ENCODE assay signal across 23 cellular contexts in the genomic region with DNA sequence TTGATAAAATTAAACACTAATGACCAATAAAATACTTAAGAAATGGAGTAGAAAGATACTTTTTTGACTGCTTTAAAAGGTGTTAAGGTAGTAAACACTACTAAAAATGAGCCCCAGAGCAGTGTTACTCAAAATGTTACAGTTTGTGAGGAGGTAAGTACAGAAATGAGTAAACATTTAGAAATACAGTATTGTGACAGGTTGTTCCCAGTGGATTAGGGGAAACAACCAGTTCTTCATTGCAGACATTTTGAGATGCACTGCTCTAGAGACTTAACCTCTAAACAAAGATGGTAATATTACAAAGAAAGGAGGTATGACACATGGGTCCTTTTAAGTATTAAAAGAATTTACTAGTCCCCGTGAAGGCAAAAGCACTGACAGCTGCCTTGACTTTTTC.
"Had no signal": no experiment of that assay in that cellular context is flagged by ENCODE, and none has a peak within 500 bp of the region (broad histone marks: within the 10 kb centered on the region; RNA-seq: fewer than 3 reads in every experiment).

No MANE protein-coding gene starts in this region.

- H3K4me3 Mint-ChIP-seq: naive B cell; nephron; stimulated activated naive CD8-positive, alpha-beta T cell treated with anti-CD3 and anti-CD28 coated beads, Interleukin-15, Interleukin-2, amounts not matched to agents 100 ng/mL and 50 ng/mL, for 24 hours had no signal

- H3K27ac Mint-ChIP-seq: naive B cell; nephron; progenitor cell of endocrine pancreas; stimulated activated naive CD8-positive, alpha-beta T cell treated with anti-CD3 and anti-CD28 coated beads, Interleukin-15, Interleukin-2, amounts not matched to agents 100 ng/mL and 50 ng/mL, for 24 hours had no signal

- H3K4me1 ChIP-seq: pancreas, upper lobe of right lung had no signal

- H3K4me2 ChIP-seq: smooth muscle cell had no signal

- H3K4me3 ChIP-seq: heart left ventricle, lung, pancreas, smooth muscle cell, testis, tibial nerve, upper lobe of right lung, vagina had no signal

- H3K27me3 Mint-ChIP-seq: naive B cell; progenitor cell of endocrine pancreas; stimulated activated naive CD8-positive, alpha-beta T cell treated with anti-CD3 and anti-CD28 coated beads, Interleukin-15, Interleukin-2, amounts not matched to agents 100 ng/mL and 50 ng/mL, for 24 hours had no signal

- FAIRE-seq: endometrium, frontal cortex, pancreas had no signal

- H3K9me3 ChIP-seq: heart left ventricle, pancreas, testis, tibial nerve, upper lobe of right lung, vagina had no signal

- H3K9me3 Mint-ChIP-seq: naive B cell; nephron; stimulated activated naive CD8-positive, alpha-beta T cell treated with anti-CD3 and anti-CD28 coated beads, Interleukin-15, Interleukin-2, amounts not matched to agents 100 ng/mL and 50 ng/mL, for 24 hours had no signal

- ATAC-seq: esophagus mucosa, heart left ventricle, left colon, left ventricle myocardium superior, pancreas, right cardiac atrium, upper lobe of right lung had no signal

- H3K27me3 ChIP-seq: heart left ventricle, pancreas, testis, tibial nerve, upper lobe of right lung, vagina had no signal

- DNase-seq: effector memory CD4-positive, alpha-beta T cell; heart left ventricle; hippocampal formation; left colon; left ventricle myocardium superior; mesenchymal stem cell; naive B cell; occipital lobe; pancreas; right cardiac atrium; stimulated activated CD4-positive, alpha-beta T cell treated with anti-CD3 and anti-CD28 coated beads, Interleukin-2, amount 100 ng/mL, for 48 hours; testis; upper lobe of right lung had no signal

- H3K4me1 Mint-ChIP-seq: nephron had no signal

- H3K27ac ChIP-seq: heart left ventricle, pancreas, testis, tibial nerve, upper lobe of right lung, vagina had no signal
